In genomic region chr17:60602385-60602742, GRCh38 we compare ENCODE assay signal across 8 cellular contexts. TPM values are rescaled to one million over a fixed set of nuclear protein-coding genes. Genes with fewer than 3 reads are reported as not detected.
A peak's percentile ranks its signal among the peaks of the same experiment; 100 is the strongest.
DNase-seq lines count a peak whose midpoint lies in the region; ATAC-seq and TF ChIP-seq lines count a peak whose summit lies in the region.

No MANE protein-coding gene starts in this region.

- no peaks in the 10 kb centered on the region for H3K27me3 ChIP-seq in KMS-11 (ENCODE audit: insufficient read depth, low read depth)

- no peak overlapping the region; the same call in 1 of the 2 replicates for H3K27ac ChIP-seq in KMS-11
- peak overlapping the region; percentile 100 for H3K27ac ChIP-seq in cingulate gyrus (ENCODE audit: low read depth, low read length)

- H4K20me1 ChIP-seq in KMS-11 (ENCODE audit: insufficient read depth): peaks cover 3% of the 10 kb centered on the region; the same call in 1 of the 2 replicates

- peaks cover 69% of the 10 kb centered on the region for H3K79me2 ChIP-seq in KMS-11 (ENCODE audit: insufficient read depth, low read depth)

- no peak overlapping the region for H3K4me3 ChIP-seq in KMS-11 (IDR thresholded peaks at IDR 0.05; ENCODE audit: insufficient read depth, low read depth, low read length)

- H3K9ac ChIP-seq in KMS-11: peak overlapping the region; percentile 26

- DNase-seq in Ammon's horn (ENCODE audit: low spot score): peak; percentile 16
- DNase-seq in myocyte (ENCODE audit: low read depth): peak; percentile 15
- DNase-seq in mesenteric fat pad (ENCODE audit: low spot score): no peak
- no peak for DNase-seq in NCI-H128 (lab: John Stamatoyannopoulos, UW; ENCODE audit: unreplicated experiment)
- DNase-seq in NCI-H774 (lab: John Stamatoyannopoulos, UW): no peak

- no peak for TF ChIP-seq CTCF in KMS-11 (conservative IDR thresholded peaks at IDR 0.05; ENCODE audit: low read depth, low read length)

- H3K36me3 ChIP-seq in KMS-11 (ENCODE audit: insufficient read depth): no peaks in the 10 kb centered on the region

- H2AFZ ChIP-seq in KMS-11 (ENCODE audit: low read depth): no peak overlapping the region; the same call in 1 of the 2 replicates

- peak overlapping the region; percentile 62 for H3K4me2 ChIP-seq in KMS-11

- H3K4me1 ChIP-seq in KMS-11 (ENCODE audit: low read depth, poor library complexity, severe bottlenecking): peaks cover 45% of the 10 kb centered on the region

- no peak for ATAC-seq in GM21786 (IDR thresholded peaks at IDR 0.05; ENCODE audit: unreplicated experiment)

RNA-seq across cellular contexts. Expression of gene PPM1D, which starts 2.4 kb away (rescaled TPM):
- total RNA-seq in myocyte (9.2 and 9.7 TPM in 2 replicates), mesenteric fat pad (16.7 TPM)
- 5.5 TPM for polyA plus RNA-seq in myocyte (2012)

Comparison
In these comparisons a context has a peak if more than half of its experiments do, and no peak if none do; other contexts are left out.
1. DNase-seq: peak in Ammon's horn (single experiment) and myocyte (single experiment); none in mesenteric fat pad (single experiment), NCI-H128 (single experiment) and NCI-H774 (single experiment).